1 cellular context compared by ENCODE assay signal in the genomic region with DNA sequence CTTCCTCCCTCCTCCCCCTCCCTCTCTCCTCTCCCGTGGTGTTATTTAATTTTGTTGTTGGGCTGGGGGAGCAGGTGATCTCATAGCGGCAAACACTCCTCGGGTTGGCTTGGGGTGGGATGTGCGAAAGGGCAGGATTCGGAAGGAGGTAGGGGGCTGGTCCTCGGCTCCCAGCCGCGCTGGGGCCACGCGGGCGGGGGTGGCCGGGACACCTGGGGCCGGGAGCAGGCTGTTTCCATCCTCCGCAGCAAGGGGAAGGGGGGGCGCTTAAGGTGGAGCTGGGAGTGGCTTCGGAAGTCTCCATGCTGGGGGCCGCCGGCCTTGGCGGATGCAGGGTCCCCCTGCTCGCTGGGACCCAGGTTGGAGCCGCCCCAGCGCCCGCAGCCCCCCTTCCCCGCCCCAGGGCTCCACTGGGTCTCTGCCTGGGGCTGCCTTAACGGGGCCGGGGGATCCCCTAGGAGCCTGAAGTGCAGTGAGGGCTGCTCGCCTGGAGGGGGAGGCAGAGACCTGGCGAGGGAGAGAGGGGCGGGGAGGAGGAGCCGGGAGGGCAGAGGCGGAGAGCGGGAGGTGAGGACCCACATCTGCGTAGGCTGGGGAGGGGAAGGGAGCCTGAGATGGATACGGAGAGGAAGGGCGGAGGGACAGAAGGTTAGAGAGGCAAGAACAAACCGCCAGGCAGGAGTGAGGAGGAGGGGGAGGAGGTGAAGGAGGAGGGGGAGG.
TF ChIP-seq lines count a peak whose summit lies in the region.

No MANE protein-coding gene starts in this region.

TF ChIP-seq in K562, 482 proteins besides CTCF, POLR2A, EP300 and RAD21 (continued from another document and continues in another):
- TF ChIP-seq HMGN3 (IDR thresholded peaks at IDR 0.05; ENCODE audit: borderline replicate concordance, extremely low read depth, insufficient read length, low read depth, low read length), result peak; percentile 36
- peak in 1 of 2 experiments; percentile 26; a peak in 1 of 4 replicates for TF ChIP-seq KDM1A (IDR thresholded peaks at IDR 0.05)
- peak; percentile 44; the same call in 1 of the 2 replicates for TF ChIP-seq FOXJ2 (tag; IDR thresholded peaks at IDR 0.05)
- TF ChIP-seq JUND (IDR thresholded peaks at IDR 0.05; ENCODE audit: borderline replicate concordance, low read depth, low read length), result 0 out of 2 replicates have a peak, but pooled peaks have one; percentile 15
- TF ChIP-seq JUND (tag; IDR thresholded peaks at IDR 0.05; ENCODE audit: borderline replicate concordance, low read depth, low read length), result no peak; the same call in 2 of the 3 replicates
- TF ChIP-seq CREM (IDR thresholded peaks at IDR 0.05; ENCODE audit: low read depth), result peak; percentile 72
- TF ChIP-seq CBFA2T2 (conservative IDR thresholded peaks at IDR 0.05), result 0 out of 2 replicates have a peak, but pooled peaks have one; percentile 2
- TF ChIP-seq CTBP1 (IDR thresholded peaks at IDR 0.05; ENCODE audit: borderline replicate concordance), result peak; percentile 61
- no peak for TF ChIP-seq TCF7L2 (IDR thresholded peaks at IDR 0.05; ENCODE audit: low read depth, low read length)
- TF ChIP-seq TCFL5 (CRISPR knock-in tag; conservative IDR thresholded peaks at IDR 0.05), result no peak
- peak; percentile 31; the same call in 1 of the 2 replicates for TF ChIP-seq PHF8 (IDR thresholded peaks at IDR 0.05; ENCODE audit: borderline replicate concordance, low read length)
- TF ChIP-seq, protein P1, sequence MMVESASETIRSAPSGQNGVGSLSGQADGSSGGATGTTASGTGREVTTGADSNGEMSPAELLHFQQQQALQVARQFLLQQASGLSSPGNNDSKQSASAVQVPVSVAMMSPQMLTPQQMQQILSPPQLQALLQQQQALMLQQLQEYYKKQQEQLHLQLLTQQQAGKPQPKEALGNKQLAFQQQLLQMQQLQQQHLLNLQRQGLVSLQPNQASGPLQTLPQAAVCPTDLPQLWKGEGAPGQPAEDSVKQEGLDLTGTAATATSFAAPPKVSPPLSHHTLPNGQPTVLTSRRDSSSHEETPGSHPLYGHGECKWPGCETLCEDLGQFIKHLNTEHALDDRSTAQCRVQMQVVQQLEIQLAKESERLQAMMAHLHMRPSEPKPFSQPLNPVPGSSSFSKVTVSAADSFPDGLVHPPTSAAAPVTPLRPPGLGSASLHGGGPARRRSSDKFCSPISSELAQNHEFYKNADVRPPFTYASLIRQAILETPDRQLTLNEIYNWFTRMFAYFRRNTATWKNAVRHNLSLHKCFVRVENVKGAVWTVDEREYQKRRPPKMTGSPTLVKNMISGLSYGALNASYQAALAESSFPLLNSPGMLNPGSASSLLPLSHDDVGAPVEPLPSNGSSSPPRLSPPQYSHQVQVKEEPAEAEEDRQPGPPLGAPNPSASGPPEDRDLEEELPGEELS (CRISPR knock-in tag; IDR thresholded peaks at IDR 0.05; ENCODE audit: borderline replicate concordance), result no peak
- no peak for TF ChIP-seq MAFF (IDR thresholded peaks at IDR 0.05; ENCODE audit: low read length)
- TF ChIP-seq BDP1 (IDR thresholded peaks at IDR 0.05; ENCODE audit: insufficient read depth, insufficient read length), result no peak
- no peak for TF ChIP-seq PML (IDR thresholded peaks at IDR 0.05; ENCODE audit: low read length)
- TF ChIP-seq SFPQ (IDR thresholded peaks at IDR 0.05; ENCODE audit: low read depth, low read length), result no peak
- TF ChIP-seq HCFC1 (IDR thresholded peaks at IDR 0.05; ENCODE audit: low read depth, low read length), result no peak
- no peak for TF ChIP-seq SMARCE1 (IDR thresholded peaks at IDR 0.05)
- TF ChIP-seq CBX2 (IDR thresholded peaks at IDR 0.05; ENCODE audit: insufficient read depth, low read length, poor library complexity, severe bottlenecking), result no peak
- TF ChIP-seq ZC3H8 (IDR thresholded peaks at IDR 0.05), result no peak
- peak; percentile 43; the same call in 1 of the 2 replicates for TF ChIP-seq MYC (IDR thresholded peaks at IDR 0.05; ENCODE audit: low read depth, low read length)
- peak; percentile 67; the same call in 1 of the 2 replicates for TF ChIP-seq MYC (CRISPR knock-in tag; IDR thresholded peaks at IDR 0.05; ENCODE audit: borderline replicate concordance, low read depth)
- peak; percentile 46; the same call in 1 of the 2 replicates for TF ChIP-seq RBFOX2 (IDR thresholded peaks at IDR 0.05; ENCODE audit: low read depth, low read length)
- no peak for TF ChIP-seq ZNF282 (CRISPR knock-in tag; IDR thresholded peaks at IDR 0.05)
- TF ChIP-seq, protein P2, sequence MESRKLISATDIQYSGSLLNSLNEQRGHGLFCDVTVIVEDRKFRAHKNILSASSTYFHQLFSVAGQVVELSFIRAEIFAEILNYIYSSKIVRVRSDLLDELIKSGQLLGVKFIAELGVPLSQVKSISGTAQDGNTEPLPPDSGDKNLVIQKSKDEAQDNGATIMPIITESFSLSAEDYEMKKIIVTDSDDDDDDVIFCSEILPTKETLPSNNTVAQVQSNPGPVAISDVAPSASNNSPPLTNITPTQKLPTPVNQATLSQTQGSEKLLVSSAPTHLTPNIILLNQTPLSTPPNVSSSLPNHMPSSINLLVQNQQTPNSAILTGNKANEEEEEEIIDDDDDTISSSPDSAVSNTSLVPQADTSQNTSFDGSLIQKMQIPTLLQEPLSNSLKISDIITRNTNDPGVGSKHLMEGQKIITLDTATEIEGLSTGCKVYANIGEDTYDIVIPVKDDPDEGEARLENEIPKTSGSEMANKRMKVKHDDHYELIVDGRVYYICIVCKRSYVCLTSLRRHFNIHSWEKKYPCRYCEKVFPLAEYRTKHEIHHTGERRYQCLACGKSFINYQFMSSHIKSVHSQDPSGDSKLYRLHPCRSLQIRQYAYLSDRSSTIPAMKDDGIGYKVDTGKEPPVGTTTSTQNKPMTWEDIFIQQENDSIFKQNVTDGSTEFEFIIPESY (CRISPR knock-in tag; IDR thresholded peaks at IDR 0.05), result 0 out of 2 replicates have a peak, but pooled peaks have one; percentile 26
- peak; percentile 60; the same call in 1 of the 2 replicates for TF ChIP-seq ARID2 (IDR thresholded peaks at IDR 0.05)
- TF ChIP-seq MTA2 (IDR thresholded peaks at IDR 0.05; ENCODE audit: low read depth), result no peak
- TF ChIP-seq SETDB1 (IDR thresholded peaks at IDR 0.05; ENCODE audit: low read length), result no peak
- TF ChIP-seq SMARCA5 (IDR thresholded peaks at IDR 0.05), result peak; percentile 8; the same call in 1 of the 2 replicates
- TF ChIP-seq ATF3 (IDR thresholded peaks at IDR 0.05), result peak; percentile 62
- TF ChIP-seq ATF3 (CRISPR knock-in tag; conservative IDR thresholded peaks at IDR 0.05), result no peak
- TF ChIP-seq KLF16 (IDR thresholded peaks at IDR 0.05), result peak; percentile 69
- TF ChIP-seq HOXB6 (CRISPR knock-in tag; IDR thresholded peaks at IDR 0.05; ENCODE audit: borderline replicate concordance), result no peak
- peak; percentile 67 for TF ChIP-seq NCOR1 (IDR thresholded peaks at IDR 0.05)
- TF ChIP-seq NFE2L1 (tag; IDR thresholded peaks at IDR 0.05; ENCODE audit: borderline replicate concordance, low read depth), result no peak
- TF ChIP-seq HDAC6 (IDR thresholded peaks at IDR 0.05; ENCODE audit: low read depth, low read length), result no peak
- TF ChIP-seq MAFG (tag; conservative IDR thresholded peaks at IDR 0.05), result no peak
- TF ChIP-seq U2AF1 (optimal IDR thresholded peaks at IDR 0.05; ENCODE audit: low read depth, low read length), result no peak
- TF ChIP-seq ZKSCAN3 (CRISPR knock-in tag; IDR thresholded peaks at IDR 0.05), result no peak
- TF ChIP-seq, protein P3, sequence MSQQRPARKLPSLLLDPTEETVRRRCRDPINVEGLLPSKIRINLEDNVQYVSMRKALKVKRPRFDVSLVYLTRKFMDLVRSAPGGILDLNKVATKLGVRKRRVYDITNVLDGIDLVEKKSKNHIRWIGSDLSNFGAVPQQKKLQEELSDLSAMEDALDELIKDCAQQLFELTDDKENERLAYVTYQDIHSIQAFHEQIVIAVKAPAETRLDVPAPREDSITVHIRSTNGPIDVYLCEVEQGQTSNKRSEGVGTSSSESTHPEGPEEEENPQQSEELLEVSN (IDR thresholded peaks at IDR 0.05; ENCODE audit: borderline replicate concordance in 1 of 2, extremely low read depth in 1 of 2, insufficient read depth in 1 of 2, insufficient read length in 1 of 2, low read depth in 1 of 2, low read length in 1 of 2, poor library complexity in 1 of 2, severe bottlenecking in 1 of 2), result peak in 1 of 2 experiments; percentile 67
- no peak for TF ChIP-seq RBM14 (IDR thresholded peaks at IDR 0.05; ENCODE audit: borderline replicate concordance, insufficient read depth, low read depth, low read length)
- TF ChIP-seq SUPT5H (IDR thresholded peaks at IDR 0.05), result no peak; the same call in 1 of the 2 replicates
- TF ChIP-seq HNRNPLL (IDR thresholded peaks at IDR 0.05; ENCODE audit: low read depth, low read length, poor library complexity, severe bottlenecking), result no peak
- TF ChIP-seq MAX (CRISPR knock-in tag; IDR thresholded peaks at IDR 0.05), result no peak; the same call in 1 of the 2 replicates
- TF ChIP-seq OTX1 (CRISPR knock-in tag; IDR thresholded peaks at IDR 0.05), result peak; percentile 55; the same call in 1 of the 2 replicates
- TF ChIP-seq MEIS2 (IDR thresholded peaks at IDR 0.05; ENCODE audit: partially characterized antibody), result no peak
- TF ChIP-seq UBTF (IDR thresholded peaks at IDR 0.05; ENCODE audit: borderline replicate concordance in 1 of 2, low read depth in 2 of 2, low read length in 2 of 2), result peak in 1 of 2 experiments; percentile 36; a peak in 1 of 4 replicates
- no peak; the same call in 1 of the 2 replicates for TF ChIP-seq FOSL1 (tag; conservative IDR thresholded peaks at IDR 0.05)
- TF ChIP-seq ZNF444 (CRISPR knock-in tag; IDR thresholded peaks at IDR 0.05), result no peak
- TF ChIP-seq ZNF175 (CRISPR knock-in tag; IDR thresholded peaks at IDR 0.05; ENCODE audit: low read depth), result no peak
- TF ChIP-seq PTTG1 (tag; IDR thresholded peaks at IDR 0.05; ENCODE audit: low read depth), result no peak
- no peak for TF ChIP-seq ZNF239 (CRISPR knock-in tag; IDR thresholded peaks at IDR 0.05)
- peak; percentile 41; the same call in 1 of the 2 replicates for TF ChIP-seq RNF2 (IDR thresholded peaks at IDR 0.05)
- TF ChIP-seq ZNF668 (CRISPR knock-in tag; IDR thresholded peaks at IDR 0.05), result no peak
- TF ChIP-seq STAG1 (CRISPR knock-in tag; IDR thresholded peaks at IDR 0.05; ENCODE audit: borderline replicate concordance), result peak; percentile 54; the same call in 1 of the 2 replicates
- TF ChIP-seq KDM4B (IDR thresholded peaks at IDR 0.05; ENCODE audit: borderline replicate concordance in 2 of 2, low read depth in 1 of 2), result peak in 1 of 2 experiments; percentile 51; a peak in 1 of 4 replicates
- TF ChIP-seq NFRKB (IDR thresholded peaks at IDR 0.05; ENCODE audit: low read depth), result 0 out of 2 replicates have a peak, but pooled peaks have one; percentile 16
- no peak for TF ChIP-seq TRIM24 (IDR thresholded peaks at IDR 0.05)
- TF ChIP-seq, protein P4, sequence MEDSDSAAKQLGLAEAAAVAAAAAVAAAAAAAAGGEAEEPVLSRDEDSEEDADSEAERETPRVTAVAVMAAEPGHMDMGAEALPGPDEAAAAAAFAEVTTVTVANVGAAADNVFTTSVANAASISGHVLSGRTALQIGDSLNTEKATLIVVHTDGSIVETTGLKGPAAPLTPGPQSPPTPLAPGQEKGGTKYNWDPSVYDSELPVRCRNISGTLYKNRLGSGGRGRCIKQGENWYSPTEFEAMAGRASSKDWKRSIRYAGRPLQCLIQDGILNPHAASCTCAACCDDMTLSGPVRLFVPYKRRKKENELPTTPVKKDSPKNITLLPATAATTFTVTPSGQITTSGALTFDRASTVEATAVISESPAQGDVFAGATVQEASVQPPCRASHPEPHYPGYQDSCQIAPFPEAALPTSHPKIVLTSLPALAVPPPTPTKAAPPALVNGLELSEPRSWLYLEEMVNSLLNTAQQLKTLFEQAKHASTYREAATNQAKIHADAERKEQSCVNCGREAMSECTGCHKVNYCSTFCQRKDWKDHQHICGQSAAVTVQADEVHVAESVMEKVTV (CRISPR knock-in tag; IDR thresholded peaks at IDR 0.05), result peak; percentile 91
- no peak; the same call in 1 of the 2 replicates for TF ChIP-seq DPF2 (IDR thresholded peaks at IDR 0.05)
- TF ChIP-seq PCBP1 (IDR thresholded peaks at IDR 0.05; ENCODE audit: low read depth, low read length, poor library complexity, severe bottlenecking), result peak; percentile 73
